In the genomic region with DNA sequence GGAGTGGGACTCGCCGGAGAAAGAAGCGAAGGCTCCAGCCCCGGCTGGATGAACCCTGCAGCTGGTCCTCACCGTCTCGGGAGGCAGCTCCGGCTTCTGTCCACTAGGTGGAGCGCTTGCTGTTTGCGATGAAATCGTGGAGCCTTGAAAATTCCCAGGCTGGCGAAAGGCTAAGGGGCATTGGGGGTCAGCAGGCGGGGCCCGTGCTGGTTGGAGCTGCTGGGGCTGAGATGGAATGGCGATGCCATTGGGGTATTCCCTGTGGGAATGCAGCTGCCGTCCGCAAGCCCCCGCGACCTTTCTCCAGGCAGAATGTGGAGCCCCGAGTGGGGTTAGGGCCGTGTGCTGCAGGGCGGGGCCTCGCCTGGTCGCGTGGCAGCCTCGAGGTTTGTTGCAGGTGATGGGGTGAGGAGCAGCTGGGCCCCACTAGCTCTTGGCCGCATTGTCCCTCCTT, we compare ENCODE assay signal across 1 cellular context.
TF ChIP-seq lines count a peak whose summit lies in the region.

No MANE protein-coding gene starts in this region.

TF ChIP-seq in HepG2, 621 proteins besides CTCF, POLR2A, EP300 and RAD21 (continued from another document and continues in another):
- TF ChIP-seq YEATS2 (CRISPR knock-in tag; IDR thresholded peaks at IDR 0.05; ENCODE audit: borderline replicate concordance) (peak; percentile 40; the same call in 1 of the 2 replicates), ZNF75D (CRISPR knock-in tag; IDR thresholded peaks at IDR 0.05; ENCODE audit: borderline replicate concordance) (no peak), ZZZ3 (CRISPR knock-in tag; IDR thresholded peaks at IDR 0.05; ENCODE audit: borderline replicate concordance) (no peak), IRF2 (CRISPR knock-in tag; IDR thresholded peaks at IDR 0.05) (no peak), HNRNPLL (IDR thresholded peaks at IDR 0.05; ENCODE audit: low read depth, low read length, poor library complexity, severe bottlenecking) (no peak), ZNF749 (CRISPR knock-in tag; IDR thresholded peaks at IDR 0.05; ENCODE audit: borderline replicate concordance) (no peak), NFAT5 (CRISPR knock-in tag; IDR thresholded peaks at IDR 0.05) (no peak), NCOA5 (CRISPR knock-in tag; IDR thresholded peaks at IDR 0.05) (no peak), NCOA1 (CRISPR knock-in tag; IDR thresholded peaks at IDR 0.05) (no peak), WIZ (CRISPR knock-in tag; IDR thresholded peaks at IDR 0.05) (no peak), ZMYM4 (CRISPR knock-in tag; IDR thresholded peaks at IDR 0.05) (no peak), ZNF329 (CRISPR knock-in tag; IDR thresholded peaks at IDR 0.05; ENCODE audit: low read depth) (no peak), GTF3A (CRISPR knock-in tag; conservative IDR thresholded peaks at IDR 0.05) (no peak), ZSCAN9 (CRISPR knock-in tag; IDR thresholded peaks at IDR 0.05; ENCODE audit: borderline replicate concordance) (no peak), TRAFD1 (CRISPR knock-in tag; IDR thresholded peaks at IDR 0.05; ENCODE audit: borderline replicate concordance) (no peak), ZNF567 (CRISPR knock-in tag; IDR thresholded peaks at IDR 0.05; ENCODE audit: borderline replicate concordance) (no peak), TOPORS (CRISPR knock-in tag; IDR thresholded peaks at IDR 0.05) (no peak), ZNF597 (CRISPR knock-in tag; IDR thresholded peaks at IDR 0.05) (no peak), SAFB2 (CRISPR knock-in tag; IDR thresholded peaks at IDR 0.05; ENCODE audit: borderline replicate concordance, low read depth) (no peak), NFE2 (CRISPR knock-in tag; IDR thresholded peaks at IDR 0.05) (no peak), ZSCAN25 (CRISPR knock-in tag; IDR thresholded peaks at IDR 0.05) (no peak; the same call in 1 of the 2 replicates), ZNF782 (CRISPR knock-in tag; IDR thresholded peaks at IDR 0.05; ENCODE audit: borderline replicate concordance) (no peak), RXRB (CRISPR knock-in tag; IDR thresholded peaks at IDR 0.05; ENCODE audit: borderline replicate concordance) (peak; percentile 72; the same call in 1 of the 2 replicates), CBFB (CRISPR knock-in tag; IDR thresholded peaks at IDR 0.05) (no peak), KDM5A (IDR thresholded peaks at IDR 0.05; ENCODE audit: borderline replicate concordance, low read length) (no peak), ZNF644 (CRISPR knock-in tag; IDR thresholded peaks at IDR 0.05; ENCODE audit: low read depth) (no peak), ZNF589 (CRISPR knock-in tag; conservative IDR thresholded peaks at IDR 0.05) (no peak), ZNF800 (CRISPR knock-in tag; IDR thresholded peaks at IDR 0.05) (no peak; the same call in 1 of the 2 replicates), ZNF292 (CRISPR knock-in tag; IDR thresholded peaks at IDR 0.05; ENCODE audit: borderline replicate concordance, low read depth) (no peak), SRF (IDR thresholded peaks at IDR 0.05; ENCODE audit: low read depth, low read length) (no peak), ZBTB7A (CRISPR knock-in tag; IDR thresholded peaks at IDR 0.05) (no peak), ZBTB38 (CRISPR knock-in tag; IDR thresholded peaks at IDR 0.05) (no peak; the same call in 1 of the 2 replicates), NFIC (IDR thresholded peaks at IDR 0.05; ENCODE audit: low read length) (no peak), ZFP36 (IDR thresholded peaks at IDR 0.05; ENCODE audit: borderline replicate concordance, low read depth, low read length, partially characterized antibody) (peak; percentile 36), ATF2 (CRISPR knock-in tag; IDR thresholded peaks at IDR 0.05) (peak; percentile 45; the same call in 1 of the 2 replicates), ZNF30 (CRISPR knock-in tag; IDR thresholded peaks at IDR 0.05) (no peak), MIXL1 (CRISPR knock-in tag; IDR thresholded peaks at IDR 0.05) (no peak), MTF1 (CRISPR knock-in tag; IDR thresholded peaks at IDR 0.05) (no peak), ARHGAP35 (CRISPR knock-in tag; IDR thresholded peaks at IDR 0.05; ENCODE audit: borderline replicate concordance) (no peak), ZNF282 (IDR thresholded peaks at IDR 0.05; ENCODE audit: partially characterized antibody) (no peak), HOXA7 (CRISPR knock-in tag; IDR thresholded peaks at IDR 0.05) (no peak)
- TF ChIP-seq, protein P1, sequence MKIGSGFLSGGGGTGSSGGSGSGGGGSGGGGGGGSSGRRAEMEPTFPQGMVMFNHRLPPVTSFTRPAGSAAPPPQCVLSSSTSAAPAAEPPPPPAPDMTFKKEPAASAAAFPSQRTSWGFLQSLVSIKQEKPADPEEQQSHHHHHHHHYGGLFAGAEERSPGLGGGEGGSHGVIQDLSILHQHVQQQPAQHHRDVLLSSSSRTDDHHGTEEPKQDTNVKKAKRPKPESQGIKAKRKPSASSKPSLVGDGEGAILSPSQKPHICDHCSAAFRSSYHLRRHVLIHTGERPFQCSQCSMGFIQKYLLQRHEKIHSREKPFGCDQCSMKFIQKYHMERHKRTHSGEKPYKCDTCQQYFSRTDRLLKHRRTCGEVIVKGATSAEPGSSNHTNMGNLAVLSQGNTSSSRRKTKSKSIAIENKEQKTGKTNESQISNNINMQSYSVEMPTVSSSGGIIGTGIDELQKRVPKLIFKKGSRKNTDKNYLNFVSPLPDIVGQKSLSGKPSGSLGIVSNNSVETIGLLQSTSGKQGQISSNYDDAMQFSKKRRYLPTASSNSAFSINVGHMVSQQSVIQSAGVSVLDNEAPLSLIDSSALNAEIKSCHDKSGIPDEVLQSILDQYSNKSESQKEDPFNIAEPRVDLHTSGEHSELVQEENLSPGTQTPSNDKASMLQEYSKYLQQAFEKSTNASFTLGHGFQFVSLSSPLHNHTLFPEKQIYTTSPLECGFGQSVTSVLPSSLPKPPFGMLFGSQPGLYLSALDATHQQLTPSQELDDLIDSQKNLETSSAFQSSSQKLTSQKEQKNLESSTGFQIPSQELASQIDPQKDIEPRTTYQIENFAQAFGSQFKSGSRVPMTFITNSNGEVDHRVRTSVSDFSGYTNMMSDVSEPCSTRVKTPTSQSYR (CRISPR knock-in tag; IDR thresholded peaks at IDR 0.05; ENCODE audit: borderline replicate concordance): no peak
- TF ChIP-seq, protein P2, sequence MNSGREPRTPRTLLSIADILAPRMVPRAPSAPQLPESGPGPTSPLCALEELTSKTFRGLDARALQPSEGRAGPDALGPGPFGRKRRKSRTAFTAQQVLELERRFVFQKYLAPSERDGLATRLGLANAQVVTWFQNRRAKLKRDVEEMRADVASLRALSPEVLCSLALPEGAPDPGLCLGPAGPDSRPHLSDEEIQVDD (CRISPR knock-in tag; IDR thresholded peaks at IDR 0.05; ENCODE audit: borderline replicate concordance): no peak
- TF ChIP-seq, protein P3, sequence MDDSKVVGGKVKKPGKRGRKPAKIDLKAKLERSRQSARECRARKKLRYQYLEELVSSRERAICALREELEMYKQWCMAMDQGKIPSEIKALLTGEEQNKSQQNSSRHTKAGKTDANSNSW (CRISPR knock-in tag; IDR thresholded peaks at IDR 0.05; ENCODE audit: borderline replicate concordance): no peak
- TF ChIP-seq, protein P4, sequence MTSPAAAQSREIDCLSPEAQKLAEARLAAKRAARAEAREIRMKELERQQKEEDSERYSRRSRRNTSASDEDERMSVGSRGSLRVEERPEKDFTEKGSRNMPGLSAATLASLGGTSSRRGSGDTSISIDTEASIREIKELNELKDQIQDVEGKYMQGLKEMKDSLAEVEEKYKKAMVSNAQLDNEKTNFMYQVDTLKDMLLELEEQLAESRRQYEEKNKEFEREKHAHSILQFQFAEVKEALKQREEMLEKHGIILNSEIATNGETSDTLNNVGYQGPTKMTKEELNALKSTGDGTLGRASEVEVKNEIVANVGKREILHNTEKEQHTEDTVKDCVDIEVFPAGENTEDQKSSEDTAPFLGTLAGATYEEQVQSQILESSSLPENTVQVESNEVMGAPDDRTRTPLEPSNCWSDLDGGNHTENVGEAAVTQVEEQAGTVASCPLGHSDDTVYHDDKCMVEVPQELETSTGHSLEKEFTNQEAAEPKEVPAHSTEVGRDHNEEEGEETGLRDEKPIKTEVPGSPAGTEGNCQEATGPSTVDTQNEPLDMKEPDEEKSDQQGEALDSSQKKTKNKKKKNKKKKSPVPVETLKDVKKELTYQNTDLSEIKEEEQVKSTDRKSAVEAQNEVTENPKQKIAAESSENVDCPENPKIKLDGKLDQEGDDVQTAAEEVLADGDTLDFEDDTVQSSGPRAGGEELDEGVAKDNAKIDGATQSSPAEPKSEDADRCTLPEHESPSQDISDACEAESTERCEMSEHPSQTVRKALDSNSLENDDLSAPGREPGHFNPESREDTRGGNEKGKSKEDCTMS (CRISPR knock-in tag; conservative IDR thresholded peaks at IDR 0.05): no peak
- TF ChIP-seq, protein P5, sequence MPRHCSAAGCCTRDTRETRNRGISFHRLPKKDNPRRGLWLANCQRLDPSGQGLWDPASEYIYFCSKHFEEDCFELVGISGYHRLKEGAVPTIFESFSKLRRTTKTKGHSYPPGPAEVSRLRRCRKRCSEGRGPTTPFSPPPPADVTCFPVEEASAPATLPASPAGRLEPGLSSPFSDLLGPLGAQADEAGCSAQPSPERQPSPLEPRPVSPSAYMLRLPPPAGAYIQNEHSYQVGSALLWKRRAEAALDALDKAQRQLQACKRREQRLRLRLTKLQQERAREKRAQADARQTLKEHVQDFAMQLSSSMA (CRISPR knock-in tag; IDR thresholded peaks at IDR 0.05): no peak
